Comparison of ENCODE assay signal across 8 cellular contexts in genomic region chr11:11841121-11841604, GRCh38. TPM values are rescaled to one million over a fixed set of nuclear protein-coding genes. Genes with fewer than 3 reads are reported as not detected.
DNase-seq lines count a peak whose midpoint lies in the region; ATAC-seq, FAIRE-seq and TF ChIP-seq lines count a peak whose summit lies in the region.

No MANE protein-coding gene starts in this region.

- H3K36me3 ChIP-seq in SK-N-SH (replicated peaks in 1 of 2; ENCODE audit: control insufficient read depth in 1 of 2, insufficient read depth in 2 of 2, low read length in 1 of 2), result no peaks in the 10 kb centered on the region

- H3K4me1 ChIP-seq in SK-N-SH (ENCODE audit: control insufficient read depth in 1 of 2, insufficient read depth in 2 of 2, low read depth in 1 of 2, low read length in 1 of 2), result peaks cover 15 to 22% of the 10 kb centered on the region in 2 experiments

- H4K20me1 ChIP-seq in SK-N-SH (ENCODE audit: insufficient read depth), result peaks cover 35% of the 10 kb centered on the region

- POLR2A ChIA-PET in CD4-positive, alpha-beta T cell (lab: Charles Lee), result interaction anchor here (0.7 to 4.0 kb wide), 9 partner anchors 13 to 1032 kb away, joined by 3 to 32 read pairs (median 6); partner anchors contain the start of gene EIF4G2
- POLR2A ChIA-PET in SK-N-SH (lab: Yijun Ruan, JAX), result interaction anchor here (1.2 to 1.5 kb wide), 3 partner anchors 27 to 303 kb away, joined by 4 to 5 read pairs (median 4); no protein-coding TSS in a partner anchor

- peaks cover 3% of the 10 kb centered on the region for H3K4me1 Mint-ChIP-seq in CD4-positive, alpha-beta T cell (ENCODE audit: low read depth)

- TF ChIP-seq EP300 in SK-N-SH (IDR thresholded peaks at IDR 0.05; ENCODE audit: borderline replicate concordance in 1 of 2, low read depth in 1 of 2, low read length in 1 of 2), result no peak

- WGBS in SK-N-SH (ENCODE audit: low lambda C conversion rate), result 22% methylated on average over 14 of the region's 17 CpGs

- no peak for TF ChIP-seq RAD21 in SK-N-SH (IDR thresholded peaks at IDR 0.05; ENCODE audit: low read length)

- no peak overlapping the region for H3K27ac Mint-ChIP-seq in CD4-positive, alpha-beta T cell

- peak in 2 of 10 experiments; percentile 2 to 16 for DNase-seq in CD4-positive, alpha-beta T cell
- DNase-seq in HTR-8/SVneo (ENCODE audit: insufficient read length, low spot score), result peak; percentile 29
- DNase-seq in SK-N-SH, result no peak
- DNase-seq in fibroblast of villous mesenchyme (ENCODE audit: low read depth), result no peak
- DNase-seq in nucleus accumbens (lab: John Stamatoyannopoulos, UW), result peak in 40 of 56 donors; percentile 36 to 91 (median 67)

- H3K9ac ChIP-seq in SK-N-SH, result peak overlapping the region; percentile 98

- H3K27me3 ChIP-seq in CD4-positive, alpha-beta T cell (ENCODE audit: control insufficient read depth, insufficient read depth, low read length), result peaks cover 5% of the 10 kb centered on the region
- no peaks in the 10 kb centered on the region for H3K27me3 ChIP-seq in SK-N-SH (ENCODE audit: insufficient read depth)

- no peaks in the 10 kb centered on the region for H3K9me2 ChIP-seq in SK-N-SH

- no peak overlapping the region for H3K4me3 Mint-ChIP-seq in CD4-positive, alpha-beta T cell

- H3K4me3 ChIP-seq in SK-N-SH (ENCODE audit: low read depth in 2 of 2, low read length in 1 of 2), result peak overlapping the region; percentile 90 to 94
- H3K4me3 ChIP-seq in fibroblast of villous mesenchyme (ENCODE audit: low read depth, low read length), result peak overlapping the region; percentile 82

- peaks cover 43% of the 10 kb centered on the region for H3K79me2 ChIP-seq in SK-N-SH (ENCODE audit: insufficient read depth)

- H3K4me2 ChIP-seq in SK-N-SH, result peak overlapping the region; percentile 80

- H3K36me3 Mint-ChIP-seq in CD4-positive, alpha-beta T cell (ENCODE audit: low read depth), result peaks cover 3% of the 10 kb centered on the region

- H3K9me3 ChIP-seq in CD4-positive, alpha-beta T cell (ENCODE audit: control insufficient read depth, low read length), result no peaks in the 10 kb centered on the region
- no peaks in the 10 kb centered on the region for H3K9me3 ChIP-seq in SK-N-SH

- TF ChIP-seq CTCF in CD4-positive, alpha-beta T cell (IDR thresholded peaks at IDR 0.05), result no peak
- TF ChIP-seq CTCF in SK-N-SH (IDR thresholded peaks at IDR 0.05) (no peak), fibroblast of villous mesenchyme (IDR thresholded peaks at IDR 0.05; ENCODE audit: insufficient read depth, low read depth, low read length) (no peak)

- CTCF ChIA-PET in CD4-positive, alpha-beta T cell (lab: Charles Lee), result interaction anchor here (1.0 to 1.1 kb wide), 2 partner anchors 23 to 42 kb away, joined by 3 read pairs; no protein-coding TSS in a partner anchor
- CTCF ChIA-PET in SK-N-SH (lab: Yijun Ruan, JAX), result interaction anchor here (0.6 to 1.8 kb wide), 10 partner anchors 8 to 800 kb away, joined by 3 to 6 read pairs (median 4); no protein-coding TSS in a partner anchor

- no peaks in the 10 kb centered on the region for H3K9me3 Mint-ChIP-seq in CD4-positive, alpha-beta T cell

- FAIRE-seq in HTR-8/SVneo (lab: Jason Lieb, UNC), result peak; percentile 51

- H3F3A ChIP-seq in SK-N-SH (replicated peaks; ENCODE audit: insufficient read depth), result peaks cover 31% of the 10 kb centered on the region

- ATAC-seq in CD4-positive, alpha-beta T cell (ENCODE audit: poor library complexity), result peak; percentile 1
- ATAC-seq in GM19328 (IDR thresholded peaks at IDR 0.05; ENCODE audit: unreplicated experiment), result peak; percentile 4
- ATAC-seq in GM18520 (IDR thresholded peaks at IDR 0.05; ENCODE audit: unreplicated experiment), result no peak
- no peak for ATAC-seq in HG02938 (IDR thresholded peaks at IDR 0.05; ENCODE audit: unreplicated experiment)

- peaks cover 20% of the 10 kb centered on the region for H3K27me3 Mint-ChIP-seq in CD4-positive, alpha-beta T cell

- H3K27ac ChIP-seq in CD4-positive, alpha-beta T cell (ENCODE audit: low read depth, low read length), result peak overlapping the region; percentile 99
- peak overlapping the region; percentile 97 to 98 for H3K27ac ChIP-seq in SK-N-SH (ENCODE audit: low read depth in 2 of 2, low read length in 1 of 2)

- peak overlapping the region; percentile 87 for H2AFZ ChIP-seq in SK-N-SH (ENCODE audit: low read depth)

- intact Hi-C loops in CD4-positive, alpha-beta T cell (cut with DNase I, micrococcal nuclease), result loop anchor here (5.0 to 10.0 kb wide), 5 partner anchors 1034 to 1624 kb away; partner anchors contain the start of genes BTBD10 (in 1 of the 2), CTR9 (in 1 of the 2) and EIF4G2 (in 1 of the 2)

TF ChIP-seq in SK-N-SH, 30 proteins besides CTCF, POLR2A, EP300 and RAD21:
- TF ChIP-seq ELF1 (IDR thresholded peaks at IDR 0.05) (no peak), MXI1 (IDR thresholded peaks at IDR 0.05; ENCODE audit: low read depth, low read length) (no peak), REST (IDR thresholded peaks at IDR 0.05; ENCODE audit: low read depth, low read length) (no peak), CHD2 (IDR thresholded peaks at IDR 0.05; ENCODE audit: low read length, partially characterized antibody) (no peak), RFX5 (IDR thresholded peaks at IDR 0.05; ENCODE audit: low read length) (no peak), FOXM1 (IDR thresholded peaks at IDR 0.05; ENCODE audit: low read depth) (no peak), JUND (IDR thresholded peaks at IDR 0.05) (no peak), ZBTB33 (IDR thresholded peaks at IDR 0.05; ENCODE audit: borderline replicate concordance, low read depth) (no peak), MAX (IDR thresholded peaks at IDR 0.05; ENCODE audit: low read depth) (no peak), RCOR1 (IDR thresholded peaks at IDR 0.05; ENCODE audit: low read length) (no peak)

RNA-seq across cellular contexts. Expression of gene USP47, which starts 0.6 kb away (rescaled TPM):
- 100 to 1,000 TPM in 1 of 2 experiments, 10 to 100 TPM in 1; 97.0 to 100 TPM for total RNA-seq in CD4-positive, alpha-beta T cell
- 10.3 and 13.3 TPM in 2 replicates for polyA plus RNA-seq in SK-N-SH (2012; rRNA removed)
- polyA plus RNA-seq in SK-N-SH (2012; cell fraction: cytosol; rRNA removed), result 12.9 and 14.2 TPM in 2 replicates
- 14.1 and 28.0 TPM in 2 replicates for polyA plus RNA-seq in SK-N-SH (2012; cell fraction: nucleus; rRNA removed)
- total RNA-seq in fibroblast of villous mesenchyme, result 93.4 and 116 TPM in 2 replicates

Comparison
In these comparisons a context has a peak if more than half of its experiments do, and no peak if none do; other contexts are left out.
1. ATAC-seq: peak in CD4-positive, alpha-beta T cell (single experiment) and GM19328 (single experiment); none in GM18520 (single experiment) and HG02938 (single experiment).
2. DNase-seq: peak in HTR-8/SVneo (single experiment) and nucleus accumbens (40 of 56); none in SK-N-SH (single experiment) and fibroblast of villous mesenchyme (single experiment).